ENCODE assay signal across 1 cellular context in genomic region chr15:40872791-40873526, GRCh38.
TF ChIP-seq lines count a peak whose summit lies in the region.

No MANE protein-coding gene starts in this region.

TF ChIP-seq in A549, 52 proteins besides CTCF, POLR2A, EP300 and RAD21 (continued from another document):
- TF ChIP-seq REST (IDR thresholded peaks at IDR 0.05) (no peak), FOXS1 (CRISPR knock-in tag; IDR thresholded peaks at IDR 0.05) (no peak), MAX (IDR thresholded peaks at IDR 0.05) (no peak), HOXA7 (CRISPR knock-in tag; IDR thresholded peaks at IDR 0.05) (no peak), HDAC2 (IDR thresholded peaks at IDR 0.05) (no peak)
